2 cellular contexts compared by ENCODE assay signal in the genomic region with DNA sequence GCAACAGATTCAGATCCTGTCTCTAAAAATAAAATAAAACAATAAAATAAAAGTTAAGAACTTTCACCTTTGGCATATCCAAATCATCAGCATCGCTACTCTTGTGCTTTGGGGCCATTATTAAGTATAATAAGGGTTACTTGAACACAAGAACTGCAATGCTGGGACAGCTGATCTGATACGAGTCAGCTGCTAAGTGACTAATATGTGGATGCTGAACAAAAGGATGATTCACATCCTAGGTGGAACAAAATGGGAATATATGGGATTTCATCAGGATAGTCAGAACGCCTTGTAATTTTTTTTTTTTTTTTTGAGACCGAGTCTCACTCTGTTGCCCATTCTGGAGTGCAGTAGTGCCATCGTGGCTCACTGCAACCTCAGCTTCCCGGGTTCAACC.
TF ChIP-seq lines count a peak whose summit lies in the region.

No MANE protein-coding gene starts in this region.

TF ChIP-seq in HCT116, 20 proteins besides CTCF, POLR2A, EP300 and RAD21 (continued from another document):
- TF ChIP-seq, protein P1, sequence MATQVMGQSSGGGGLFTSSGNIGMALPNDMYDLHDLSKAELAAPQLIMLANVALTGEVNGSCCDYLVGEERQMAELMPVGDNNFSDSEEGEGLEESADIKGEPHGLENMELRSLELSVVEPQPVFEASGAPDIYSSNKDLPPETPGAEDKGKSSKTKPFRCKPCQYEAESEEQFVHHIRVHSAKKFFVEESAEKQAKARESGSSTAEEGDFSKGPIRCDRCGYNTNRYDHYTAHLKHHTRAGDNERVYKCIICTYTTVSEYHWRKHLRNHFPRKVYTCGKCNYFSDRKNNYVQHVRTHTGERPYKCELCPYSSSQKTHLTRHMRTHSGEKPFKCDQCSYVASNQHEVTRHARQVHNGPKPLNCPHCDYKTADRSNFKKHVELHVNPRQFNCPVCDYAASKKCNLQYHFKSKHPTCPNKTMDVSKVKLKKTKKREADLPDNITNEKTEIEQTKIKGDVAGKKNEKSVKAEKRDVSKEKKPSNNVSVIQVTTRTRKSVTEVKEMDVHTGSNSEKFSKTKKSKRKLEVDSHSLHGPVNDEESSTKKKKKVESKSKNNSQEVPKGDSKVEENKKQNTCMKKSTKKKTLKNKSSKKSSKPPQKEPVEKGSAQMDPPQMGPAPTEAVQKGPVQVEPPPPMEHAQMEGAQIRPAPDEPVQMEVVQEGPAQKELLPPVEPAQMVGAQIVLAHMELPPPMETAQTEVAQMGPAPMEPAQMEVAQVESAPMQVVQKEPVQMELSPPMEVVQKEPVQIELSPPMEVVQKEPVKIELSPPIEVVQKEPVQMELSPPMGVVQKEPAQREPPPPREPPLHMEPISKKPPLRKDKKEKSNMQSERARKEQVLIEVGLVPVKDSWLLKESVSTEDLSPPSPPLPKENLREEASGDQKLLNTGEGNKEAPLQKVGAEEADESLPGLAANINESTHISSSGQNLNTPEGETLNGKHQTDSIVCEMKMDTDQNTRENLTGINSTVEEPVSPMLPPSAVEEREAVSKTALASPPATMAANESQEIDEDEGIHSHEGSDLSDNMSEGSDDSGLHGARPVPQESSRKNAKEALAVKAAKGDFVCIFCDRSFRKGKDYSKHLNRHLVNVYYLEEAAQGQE (IDR thresholded peaks at IDR 0.05; ENCODE audit: low read depth): no peak
- peak; percentile 55; the same call in 1 of the 2 replicates for TF ChIP-seq FOSL1 (IDR thresholded peaks at IDR 0.05; ENCODE audit: low read depth)
- no peak for TF ChIP-seq SIN3A (IDR thresholded peaks at IDR 0.05; ENCODE audit: low read depth)
- TF ChIP-seq EZH2 (IDR thresholded peaks at IDR 0.05): no peak
- TF ChIP-seq, protein P2, sequence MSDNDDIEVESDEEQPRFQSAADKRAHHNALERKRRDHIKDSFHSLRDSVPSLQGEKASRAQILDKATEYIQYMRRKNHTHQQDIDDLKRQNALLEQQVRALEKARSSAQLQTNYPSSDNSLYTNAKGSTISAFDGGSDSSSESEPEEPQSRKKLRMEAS (IDR thresholded peaks at IDR 0.05): no peak
- peak; percentile 33; the same call in 1 of the 2 replicates for TF ChIP-seq JUND (IDR thresholded peaks at IDR 0.05)
TF ChIP-seq in HCT116: peak in this region for 2.

TF ChIP-seq in SK-N-SH, 30 proteins besides CTCF, POLR2A, EP300 and RAD21 (continued from another document):
- TF ChIP-seq MEF2A (IDR thresholded peaks at IDR 0.05; ENCODE audit: borderline replicate concordance, low read depth) (no peak), GATA2 (CRISPR knock-in tag; IDR thresholded peaks at IDR 0.05) (no peak), NFIC (IDR thresholded peaks at IDR 0.05; ENCODE audit: borderline replicate concordance) (no peak), NRF1 (IDR thresholded peaks at IDR 0.05; ENCODE audit: low read depth, low read length) (no peak), FOSL2 (IDR thresholded peaks at IDR 0.05; ENCODE audit: borderline replicate concordance, low read depth) (peak; percentile 82), PBX3 (IDR thresholded peaks at IDR 0.05) (peak; percentile 49; the same call in 1 of the 2 replicates), EZH2phosphoT487 (IDR thresholded peaks at IDR 0.05; ENCODE audit: borderline replicate concordance, low read depth) (no peak), YY1 (IDR thresholded peaks at IDR 0.05; ENCODE audit: low read depth) (no peak), TCF12 (IDR thresholded peaks at IDR 0.05) (peak; percentile 52; the same call in 1 of the 2 replicates), POLR2AphosphoS5 (IDR thresholded peaks at IDR 0.05; ENCODE audit: low read depth, low read length) (no peak), MXI1 (IDR thresholded peaks at IDR 0.05; ENCODE audit: low read depth, low read length) (no peak), TEAD4 (IDR thresholded peaks at IDR 0.05; ENCODE audit: borderline replicate concordance, insufficient read depth) (no peak), RCOR1 (IDR thresholded peaks at IDR 0.05; ENCODE audit: low read length) (no peak), GABPA (IDR thresholded peaks at IDR 0.05; ENCODE audit: low read depth) (no peak), FOXM1 (IDR thresholded peaks at IDR 0.05; ENCODE audit: low read depth) (no peak), JUND (IDR thresholded peaks at IDR 0.05) (peak; percentile 69), FOXJ3 (CRISPR knock-in tag; IDR thresholded peaks at IDR 0.05) (no peak)
- TF ChIP-seq, protein P1 (IDR thresholded peaks at IDR 0.05; ENCODE audit: low read depth, low read length): no peak
- TF ChIP-seq, protein P3, sequence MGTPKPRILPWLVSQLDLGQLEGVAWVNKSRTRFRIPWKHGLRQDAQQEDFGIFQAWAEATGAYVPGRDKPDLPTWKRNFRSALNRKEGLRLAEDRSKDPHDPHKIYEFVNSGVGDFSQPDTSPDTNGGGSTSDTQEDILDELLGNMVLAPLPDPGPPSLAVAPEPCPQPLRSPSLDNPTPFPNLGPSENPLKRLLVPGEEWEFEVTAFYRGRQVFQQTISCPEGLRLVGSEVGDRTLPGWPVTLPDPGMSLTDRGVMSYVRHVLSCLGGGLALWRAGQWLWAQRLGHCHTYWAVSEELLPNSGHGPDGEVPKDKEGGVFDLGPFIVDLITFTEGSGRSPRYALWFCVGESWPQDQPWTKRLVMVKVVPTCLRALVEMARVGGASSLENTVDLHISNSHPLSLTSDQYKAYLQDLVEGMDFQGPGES (IDR thresholded peaks at IDR 0.05; ENCODE audit: low read depth, low read length): no peak
